Comparison of ENCODE assay signal across 8 cellular contexts in genomic region chr9:114505187-114506081, GRCh38. TPM values are rescaled to one million over a fixed set of nuclear protein-coding genes. Genes with fewer than 3 reads are reported as not detected.
DNase-seq lines count a peak whose midpoint lies in the region; ATAC-seq and TF ChIP-seq lines count a peak whose summit lies in the region.

TSS of gene WHRN (minus strand) at chr9:114505473. CDS start at chr9:114504801, 672 bp downstream.

- CTCF ChIA-PET in PC-3 (lab: Charles Lee) = interaction anchor here (1.5 kb wide), 1 partner anchor 82 kb away, joined by 6 read pairs; the partner anchor contains the start of gene ATP6V1G1

- H3K36me3 ChIP-seq in PC-3 (ENCODE audit: low read depth, low read length) (no peaks in the 10 kb centered on the region), esophagus (ENCODE audit: control insufficient read depth in 2 of 2, insufficient read depth in 2 of 2, low read length in 1 of 2) (no peaks in the 10 kb centered on the region)

- TSS peak; percentile 98 for BruUV-seq in PC-3 (replicated peaks; lab: Mats Ljungman, UMichigan)

- peaks cover 45% of the 10 kb centered on the region for H3K79me2 ChIP-seq in PC-3 (ENCODE audit: low read length)

- peak; percentile 80 for ATAC-seq in GM21367 (IDR thresholded peaks at IDR 0.05; ENCODE audit: unreplicated experiment)
- peak; percentile 55 for ATAC-seq in PC-3

- no peaks in the 10 kb centered on the region for H3K27me3 ChIP-seq in PC-3 (ENCODE audit: low read length)
- H3K27me3 ChIP-seq in esophagus (ENCODE audit: control insufficient read depth in 1 of 2, insufficient read depth in 2 of 2, low read length in 2 of 2) = no peaks in the 10 kb centered on the region

- H4K20me1 ChIP-seq in PC-3 (ENCODE audit: low read length) = no peaks in the 10 kb centered on the region; the same call in 1 of the 2 replicates

- no peaks in the 10 kb centered on the region for H3K9me3 ChIP-seq in PC-3 (ENCODE audit: low read length)
- no peaks in the 10 kb centered on the region for H3K9me3 ChIP-seq in esophagus (ENCODE audit: control insufficient read depth in 2 of 2, insufficient read depth in 1 of 2, low read depth in 1 of 2, low read length in 1 of 2)

- H3K9ac ChIP-seq in PC-3 (ENCODE audit: low read length) = peak within 1 kb of the TSS; percentile 84

- H3K4me3 ChIP-seq in PC-3 (ENCODE audit: low read length) (peak within 1 kb of the TSS; percentile 90), esophagus (ENCODE audit: low read depth in 1 of 2, low read length in 2 of 2) (peak within 1 kb of the TSS; percentile 62 to 65)

- POLR2A ChIA-PET in PC-3 (lab: Charles Lee; ENCODE audit: unreplicated experiment) = no interaction called here

- H3K9me3 Mint-ChIP-seq in activated T-cell treated with anti-CD3 and anti-CD28 coated beads, Interleukin-2, amount 50 U/mL, for 24 hours = no peaks in the 10 kb centered on the region

- DNase-seq in HuH-7 (ENCODE audit: low spot score) (peak; percentile 96), PC-3 (peak; percentile 86), mucosa of gallbladder (ENCODE audit: low spot score) (peak; percentile 91)
- DNase-seq in activated T-cell treated with anti-CD3 and anti-CD28 coated beads, Interleukin-2, amount 50 U/mL, for 24 hours = peak; percentile 89
- DNase-seq in stimulated activated CD8-positive, alpha-beta memory T cell treated with anti-CD3 and anti-CD28 coated beads, Interleukin-2, amount 100 ng/mL, for 1 hour (ENCODE audit: low read depth in 2 of 2) = peak; percentile 79 to 89

- peak within 1 kb of the TSS; percentile 69 for H3K27ac ChIP-seq in C4-2B
- peak within 1 kb of the TSS; percentile 36 for H3K27ac ChIP-seq in PC-3 (ENCODE audit: low read length)
- peak within 1 kb of the TSS; percentile 75 to 77 for H3K27ac ChIP-seq in esophagus (ENCODE audit: low read depth in 2 of 2, low read length in 1 of 2)

- no peaks in the 10 kb centered on the region for H3F3A ChIP-seq in PC-3 (ENCODE audit: low read length, unreplicated experiment)

- peak within 1 kb of the TSS; percentile 93 for H2AFZ ChIP-seq in PC-3 (ENCODE audit: low read length)

- H3K4me1 ChIP-seq in PC-3 (ENCODE audit: insufficient read depth, low read length) (peaks cover 22% of the 10 kb centered on the region), esophagus (ENCODE audit: control insufficient read depth in 2 of 2, insufficient read depth in 2 of 2, low read length in 1 of 2) (peaks cover 4 to 11% of the 10 kb centered on the region in 2 donors)

- H3K27me3 Mint-ChIP-seq in activated T-cell treated with anti-CD3 and anti-CD28 coated beads, Interleukin-2, amount 50 U/mL, for 24 hours = peaks cover 35% of the 10 kb centered on the region

- intact Hi-C loops in PC-3 (cut with micrococcal nuclease) = no loop called here

- H3K4me1 Mint-ChIP-seq in activated T-cell treated with anti-CD3 and anti-CD28 coated beads, Interleukin-2, amount 50 U/mL, for 24 hours (ENCODE audit: low read depth) = peaks cover 37% of the 10 kb centered on the region

- H3K4me3 Mint-ChIP-seq in activated T-cell treated with anti-CD3 and anti-CD28 coated beads, Interleukin-2, amount 50 U/mL, for 24 hours = peak within 1 kb of the TSS; percentile 81

- H3K27ac Mint-ChIP-seq in activated T-cell treated with anti-CD3 and anti-CD28 coated beads, Interleukin-2, amount 50 U/mL, for 24 hours = peak within 1 kb of the TSS; percentile 74

- H3K36me3 Mint-ChIP-seq in activated T-cell treated with anti-CD3 and anti-CD28 coated beads, Interleukin-2, amount 50 U/mL, for 24 hours (ENCODE audit: low read depth) = no peaks in the 10 kb centered on the region

- no peaks in the 10 kb centered on the region for H3K9me2 ChIP-seq in PC-3 (replicated peaks; ENCODE audit: low read length)

- H3K4me2 ChIP-seq in PC-3 (ENCODE audit: low read length) = peak within 1 kb of the TSS; percentile 100

- WGBS in esophagus, 2 donors = 1% methylated on average over 55 to 75 of the region's 75 CpGs

- no peak for TF ChIP-seq CTCF in C4-2B (conservative IDR thresholded peaks at IDR 0.05)
- TF ChIP-seq CTCF in PC-3 (conservative IDR thresholded peaks at IDR 0.05; ENCODE audit: low read depth, low read length) = no peak

RNA-seq across cellular contexts. Expression of gene WHRN, which starts in this region (rescaled TPM):
- 10.5 and 15.3 TPM in 2 replicates for total RNA-seq in PC-3 (2014; rRNA removed)
- 1 to 10 TPM; 3.4 to 7.6 TPM for polyA plus RNA-seq in esophagus
- 9.2 TPM for total RNA-seq in mucosa of gallbladder

Comparison
In these comparisons a context has a peak if more than half of its experiments do, and no peak if none do; other contexts are left out.
1. Peak in every context shown above with its lines: DNase-seq, ATAC-seq, H3K4me3 ChIP-seq and H3K27ac ChIP-seq.